Comparison of ENCODE assay signal across 20 cellular contexts in the genomic region with DNA sequence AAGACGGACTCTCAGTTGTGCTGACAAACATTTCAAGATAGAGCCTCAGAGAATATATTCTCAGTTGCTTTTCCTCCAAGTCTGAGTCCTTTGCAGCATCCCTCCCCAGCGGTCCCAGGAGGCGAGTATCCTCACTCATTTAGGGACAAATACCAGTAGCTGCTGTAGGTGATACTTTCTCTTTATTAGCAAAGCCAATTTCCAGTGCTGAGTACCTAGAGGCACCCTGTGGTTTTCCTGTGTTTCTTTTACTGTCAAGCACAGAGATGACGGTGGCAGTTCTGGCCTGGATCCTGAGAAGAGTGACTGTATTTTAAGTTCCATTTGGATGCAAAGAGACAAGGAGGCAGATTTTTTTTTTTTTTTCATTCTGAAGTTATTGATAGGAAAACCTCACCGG.
"Had no signal": no experiment of that assay in that cellular context is flagged by ENCODE, and none has a peak within 500 bp of the region (broad histone marks: within the 10 kb centered on the region; RNA-seq: fewer than 3 reads in every experiment).

No MANE protein-coding gene starts in this region.

- H3K36me3 ChIP-seq: SJSA1 had no signal

- H3K27me3 ChIP-seq: SJSA1 had no signal

- H3K4me3 ChIP-seq: SJSA1, SK-N-MC had no signal

- DNase-seq: KBM-7, MV-4-11, NCI-H1048, NCI-H1105, NCI-H1417 treated with DMSO at 0.1 percent for 48 hours, NCI-H146, NCI-H1694 treated with DMSO at 0.1 percent for 48 hours, NCI-H1930, NCI-H2081, NCI-H2107, NCI-H2227 treated with DMSO at 0.1 percent for 48 hours, NCI-H524, NCI-H526 treated with DMSO at 0.1 percent for 48 hours, NCI-H774, Right ventricle myocardium superior, RPMI8226, SIG-M5 had no signal

- H3K4me1 ChIP-seq: SJSA1 had no signal

- H3K27ac ChIP-seq: HL-60, SJSA1, SK-N-MC had no signal
